Comparison of ENCODE assay signal across 1 cellular context in the genomic region with DNA sequence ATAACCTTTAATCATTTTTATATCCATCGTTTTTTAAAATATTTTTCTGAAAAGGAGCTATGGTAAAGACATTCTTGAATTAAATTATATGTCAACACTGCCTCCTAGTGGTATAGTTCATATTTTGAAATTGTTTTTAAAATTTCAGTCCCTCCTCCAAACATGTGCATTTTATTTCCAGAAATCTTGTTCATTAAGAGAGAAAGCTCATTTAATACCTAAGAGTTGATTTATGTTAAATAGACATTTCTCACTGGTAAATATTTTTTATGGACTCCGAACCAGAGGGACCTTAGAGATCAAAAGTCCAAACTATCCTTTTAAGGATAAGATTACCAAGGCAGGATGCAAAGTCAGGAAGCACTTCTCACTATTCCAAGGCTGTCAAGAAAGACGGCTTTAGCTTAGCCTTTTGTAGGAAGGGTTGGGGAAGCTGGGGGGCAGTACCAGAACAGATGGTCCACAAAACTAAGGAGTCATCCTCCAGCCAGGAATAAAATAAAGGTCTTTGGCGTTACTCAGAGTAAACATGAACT.
TF ChIP-seq lines count a peak whose summit lies in the region.

No MANE protein-coding gene starts in this region.

TF ChIP-seq in GM12878, 131 proteins besides CTCF, POLR2A, EP300 and RAD21 (continued from another document):
- TF ChIP-seq, protein P1, sequence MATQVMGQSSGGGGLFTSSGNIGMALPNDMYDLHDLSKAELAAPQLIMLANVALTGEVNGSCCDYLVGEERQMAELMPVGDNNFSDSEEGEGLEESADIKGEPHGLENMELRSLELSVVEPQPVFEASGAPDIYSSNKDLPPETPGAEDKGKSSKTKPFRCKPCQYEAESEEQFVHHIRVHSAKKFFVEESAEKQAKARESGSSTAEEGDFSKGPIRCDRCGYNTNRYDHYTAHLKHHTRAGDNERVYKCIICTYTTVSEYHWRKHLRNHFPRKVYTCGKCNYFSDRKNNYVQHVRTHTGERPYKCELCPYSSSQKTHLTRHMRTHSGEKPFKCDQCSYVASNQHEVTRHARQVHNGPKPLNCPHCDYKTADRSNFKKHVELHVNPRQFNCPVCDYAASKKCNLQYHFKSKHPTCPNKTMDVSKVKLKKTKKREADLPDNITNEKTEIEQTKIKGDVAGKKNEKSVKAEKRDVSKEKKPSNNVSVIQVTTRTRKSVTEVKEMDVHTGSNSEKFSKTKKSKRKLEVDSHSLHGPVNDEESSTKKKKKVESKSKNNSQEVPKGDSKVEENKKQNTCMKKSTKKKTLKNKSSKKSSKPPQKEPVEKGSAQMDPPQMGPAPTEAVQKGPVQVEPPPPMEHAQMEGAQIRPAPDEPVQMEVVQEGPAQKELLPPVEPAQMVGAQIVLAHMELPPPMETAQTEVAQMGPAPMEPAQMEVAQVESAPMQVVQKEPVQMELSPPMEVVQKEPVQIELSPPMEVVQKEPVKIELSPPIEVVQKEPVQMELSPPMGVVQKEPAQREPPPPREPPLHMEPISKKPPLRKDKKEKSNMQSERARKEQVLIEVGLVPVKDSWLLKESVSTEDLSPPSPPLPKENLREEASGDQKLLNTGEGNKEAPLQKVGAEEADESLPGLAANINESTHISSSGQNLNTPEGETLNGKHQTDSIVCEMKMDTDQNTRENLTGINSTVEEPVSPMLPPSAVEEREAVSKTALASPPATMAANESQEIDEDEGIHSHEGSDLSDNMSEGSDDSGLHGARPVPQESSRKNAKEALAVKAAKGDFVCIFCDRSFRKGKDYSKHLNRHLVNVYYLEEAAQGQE (IDR thresholded peaks at IDR 0.05; ENCODE audit: low read depth, low read length) = no peak
- TF ChIP-seq, protein P2, sequence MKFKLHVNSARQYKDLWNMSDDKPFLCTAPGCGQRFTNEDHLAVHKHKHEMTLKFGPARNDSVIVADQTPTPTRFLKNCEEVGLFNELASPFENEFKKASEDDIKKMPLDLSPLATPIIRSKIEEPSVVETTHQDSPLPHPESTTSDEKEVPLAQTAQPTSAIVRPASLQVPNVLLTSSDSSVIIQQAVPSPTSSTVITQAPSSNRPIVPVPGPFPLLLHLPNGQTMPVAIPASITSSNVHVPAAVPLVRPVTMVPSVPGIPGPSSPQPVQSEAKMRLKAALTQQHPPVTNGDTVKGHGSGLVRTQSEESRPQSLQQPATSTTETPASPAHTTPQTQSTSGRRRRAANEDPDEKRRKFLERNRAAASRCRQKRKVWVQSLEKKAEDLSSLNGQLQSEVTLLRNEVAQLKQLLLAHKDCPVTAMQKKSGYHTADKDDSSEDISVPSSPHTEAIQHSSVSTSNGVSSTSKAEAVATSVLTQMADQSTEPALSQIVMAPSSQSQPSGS (IDR thresholded peaks at IDR 0.05; ENCODE audit: low read length) = no peak
- TF ChIP-seq SMC3 (IDR thresholded peaks at IDR 0.05; ENCODE audit: borderline replicate concordance, low read length) = peak; percentile 46; the same call in 1 of the 2 replicates
